15 cellular contexts compared by ENCODE assay signal in the genomic region with DNA sequence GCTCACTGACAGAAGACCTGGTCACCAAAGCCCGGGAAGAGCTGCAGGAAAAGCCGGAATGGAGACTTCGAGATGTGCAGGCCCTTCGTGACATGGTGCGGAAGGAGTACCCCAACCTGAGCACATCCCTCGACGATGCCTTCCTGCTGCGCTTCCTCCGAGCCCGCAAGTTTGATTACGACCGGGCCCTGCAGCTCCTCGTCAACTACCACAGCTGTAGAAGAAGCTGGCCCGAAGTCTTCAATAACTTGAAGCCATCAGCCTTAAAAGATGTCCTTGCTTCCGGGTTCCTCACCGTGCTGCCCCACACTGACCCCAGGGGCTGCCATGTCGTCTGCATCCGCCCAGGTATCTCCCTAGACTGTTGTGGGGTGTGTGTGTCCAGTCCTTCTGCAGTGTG.
"Had no signal": no experiment of that assay in that cellular context is flagged by ENCODE, and none has a peak within 500 bp of the region (broad histone marks: within the 10 kb centered on the region; RNA-seq: fewer than 3 reads in every experiment).

No MANE protein-coding gene starts in this region.

- H3K27me3 Mint-ChIP-seq: naive thymus-derived CD4-positive, alpha-beta T cell; stimulated activated naive CD8-positive, alpha-beta T cell treated with anti-CD3 and anti-CD28 coated beads, Interleukin-15, amount 100 ng/mL, for 72 hours had no signal

- H3K27ac Mint-ChIP-seq: stimulated activated naive CD8-positive, alpha-beta T cell treated with anti-CD3 and anti-CD28 coated beads, Interleukin-15, amount 100 ng/mL, for 72 hours had no signal

- H3K27me3 ChIP-seq: hepatocyte, ovary, right atrium auricular region, testis, tibial nerve had no signal

- H3K4me3 ChIP-seq: coronary artery, hepatocyte, ovary, right atrium auricular region, testis, tibial nerve had no signal

- H3K27ac ChIP-seq: coronary artery, hepatocyte, ovary, right atrium auricular region, tibial nerve had no signal

- H3K9me3 ChIP-seq: ovary, right atrium auricular region, testis, tibial nerve had no signal

- ATAC-seq: left colon; naive thymus-derived CD4-positive, alpha-beta T cell; stimulated activated naive CD8-positive, alpha-beta T cell treated with anti-CD3 and anti-CD28 coated beads, Interleukin-15, amount 100 ng/mL, for 72 hours had no signal

- H3K9me3 Mint-ChIP-seq: naive thymus-derived CD4-positive, alpha-beta T cell; stimulated activated naive CD8-positive, alpha-beta T cell treated with anti-CD3 and anti-CD28 coated beads, Interleukin-15, amount 100 ng/mL, for 72 hours had no signal

- DNase-seq: effector CD8-positive, alpha-beta T cell; foreskin melanocyte; head of caudate nucleus; left colon; mammary epithelial cell; naive thymus-derived CD4-positive, alpha-beta T cell; ovary; small intestine; stimulated activated CD4-positive, alpha-beta T cell treated with anti-CD3 and anti-CD28 coated beads, Interleukin-12 subunit alpha, Interleukin-12 subunit beta, amount 100 ng/mL, for 4 hours; stimulated activated naive CD8-positive, alpha-beta T cell treated with anti-CD3 and anti-CD28 coated beads, Interleukin-15, amount 100 ng/mL, for 72 hours; testis had no signal

- H3K36me3 ChIP-seq: ovary had no signal

- H3K4me3 Mint-ChIP-seq: naive thymus-derived CD4-positive, alpha-beta T cell; stimulated activated naive CD8-positive, alpha-beta T cell treated with anti-CD3 and anti-CD28 coated beads, Interleukin-15, amount 100 ng/mL, for 72 hours had no signal
